15 cellular contexts compared by ENCODE assay signal in genomic region chr2:241598061-241598460, GRCh38. TPM values are rescaled to one million over a fixed set of nuclear protein-coding genes. Genes with fewer than 3 reads are reported as not detected.
"Had no signal": no experiment of that assay in that cellular context is flagged by ENCODE, and none has a peak within 500 bp of the region (broad histone marks: within the 10 kb centered on the region; RNA-seq: fewer than 3 reads in every experiment).

No MANE protein-coding gene starts in this region.

- H3K4me3 ChIP-seq: ascending aorta, coronary artery, lower lobe of right lung, tibial nerve, vagina had no signal

- H3K4me1 ChIP-seq: ascending aorta, lower lobe of right lung, parathyroid adenoma, tibial nerve, vagina had no signal

- H3K27ac ChIP-seq: ascending aorta, coronary artery, lower lobe of right lung, parathyroid adenoma, tibial nerve, vagina had no signal

- ATAC-seq: activated CD8-positive, alpha-beta T cell treated with anti-CD3 and anti-CD28 coated beads, Interleukin-2, amount 10 ng/mL, durations not matched to agents 7 days and 5 days; stimulated activated naive CD8-positive, alpha-beta T cell treated with anti-CD3 and anti-CD28 coated beads, Interleukin-15, Interleukin-2, amounts not matched to agents 100 U/mL and 50 U/mL, for 24 hours had no signal

- H2AFZ ChIP-seq: parathyroid adenoma had no signal

- H3K27me3 ChIP-seq: ascending aorta, tibial nerve, vagina had no signal

- DNase-seq: activated CD4-positive, alpha-beta T cell treated with anti-CD3 and anti-CD28 coated beads, Interleukin-2, amount 10 ng/mL, durations not matched to agents 24 days and 14 days; activated CD8-positive, alpha-beta T cell treated with anti-CD3 and anti-CD28 coated beads, Interleukin-2, amount 10 ng/mL, durations not matched to agents 7 days and 5 days; activated naive CD4-positive, alpha-beta T cell treated with Interleukin-2 at 50 U/mL for 16 hours; activated T-cell treated with anti-CD3 and anti-CD28 coated beads, Interleukin-2, amount 50 U/mL, for 24 hours; lower lobe of right lung; natural killer cell; stimulated activated CD4-positive, alpha-beta T cell treated with anti-CD3 and anti-CD28 coated beads, Interleukin-12 subunit alpha, Interleukin-12 subunit beta, amount 100 ng/mL, for 4 hours; stimulated activated CD4-positive, alpha-beta T cell treated with anti-CD3 and anti-CD28 coated beads, Interleukin-1b, Interleukin-23, amount 100 ng/mL, for 48 hours; stimulated activated naive CD8-positive, alpha-beta T cell treated with anti-CD3 and anti-CD28 coated beads, Interleukin-15, Interleukin-2, amounts not matched to agents 100 U/mL and 50 U/mL, for 24 hours; T1000 had no signal

- H3K9me3 ChIP-seq: ascending aorta, lower lobe of right lung, tibial nerve, vagina had no signal

- H3K9ac ChIP-seq: parathyroid adenoma had no signal

RNA-seq across cellular contexts. Expression of gene BOK, which starts 39.5 kb away (rescaled TPM):
- total RNA-seq: activated CD8-positive, alpha-beta T cell treated with anti-CD3 and anti-CD28 coated beads, Interleukin-2, amount 10 ng/mL, durations not matched to agents 7 days and 5 days had no signal
